In the genomic region with DNA sequence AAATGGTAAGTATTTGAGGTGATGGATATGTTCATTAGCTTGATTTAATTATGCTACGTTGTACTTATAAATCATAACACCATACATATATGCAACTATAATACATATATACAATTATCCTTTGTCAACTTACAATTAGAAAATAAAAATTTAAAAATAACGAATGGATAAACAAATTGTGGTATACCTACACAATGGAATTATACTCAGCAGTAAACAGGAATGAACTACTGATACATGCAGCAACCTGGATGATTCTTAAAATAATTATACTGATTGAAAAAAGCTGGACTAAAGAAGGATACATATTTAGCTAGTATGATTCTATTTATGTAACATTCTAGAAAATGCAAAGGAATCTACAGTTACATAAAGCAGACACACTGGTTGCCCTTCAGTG, we compare ENCODE assay signal across 28 cellular contexts.
"Had no signal": no experiment of that assay in that cellular context is flagged by ENCODE, and none has a peak within 500 bp of the region (broad histone marks: within the 10 kb centered on the region; RNA-seq: fewer than 3 reads in every experiment).

No MANE protein-coding gene starts in this region.

- H3K4me3 ChIP-seq: colonic mucosa, esophagus squamous epithelium, gastrocnemius medialis, heart right ventricle, left lung, lower lobe of right lung, mucosa of descending colon had no signal

- DNase-seq: colonic mucosa; cortex of kidney; effector CD8-positive, alpha-beta T cell; effector memory CD8-positive, alpha-beta T cell; endodermal cell; erythroblast; esophagus squamous epithelium; foreskin fibroblast; foreskin melanocyte; gastrocnemius medialis; glutamatergic neuron; head of caudate nucleus; heart right ventricle; hippocampal formation; left cardiac atrium; left lung; left ventricle myocardium superior; lower lobe of right lung; mesenchymal stem cell; mucosa of descending colon; naive B cell had no signal

- H3K27ac Mint-ChIP-seq: dendritic cell treated with granulocyte-macrophage colony-stimulating factor and Interleukin-4, amounts not matched to agents 40 ng/mL and 50 ng/mL, for 4 days; effector memory CD8-positive, alpha-beta T cell; endodermal cell; mesothelial cell of epicardium; naive B cell had no signal

- ATAC-seq: effector memory CD8-positive, alpha-beta T cell; esophagus mucosa; gastrocnemius medialis; heart right ventricle; left cardiac atrium; left lung; left ventricle myocardium superior; lower lobe of right lung; mucosa of descending colon had no signal

- H3K27me3 ChIP-seq: colonic mucosa, esophagus squamous epithelium, gastrocnemius medialis, heart right ventricle, left lung had no signal

- H3K9me3 Mint-ChIP-seq: dendritic cell treated with granulocyte-macrophage colony-stimulating factor and Interleukin-4, amounts not matched to agents 40 ng/mL and 50 ng/mL, for 4 days; effector memory CD8-positive, alpha-beta T cell; endodermal cell; mesothelial cell of epicardium had no signal

- H3K9me3 ChIP-seq: colonic mucosa, esophagus squamous epithelium, gastrocnemius medialis, heart right ventricle, left lung, lower lobe of right lung, mucosa of descending colon had no signal

- H3K4me1 ChIP-seq: colonic mucosa, esophagus squamous epithelium, left lung, lower lobe of right lung had no signal

- H3K36me3 Mint-ChIP-seq: mesothelial cell of epicardium, naive B cell had no signal

- H3K4me3 Mint-ChIP-seq: dendritic cell treated with granulocyte-macrophage colony-stimulating factor and Interleukin-4, amounts not matched to agents 40 ng/mL and 50 ng/mL, for 4 days; effector memory CD8-positive, alpha-beta T cell; endodermal cell; mesothelial cell of epicardium; naive B cell had no signal

- H3K36me3 ChIP-seq: colonic mucosa, esophagus squamous epithelium, gastrocnemius medialis, heart right ventricle, left lung, lower lobe of right lung had no signal

- H3K27me3 Mint-ChIP-seq: dendritic cell treated with granulocyte-macrophage colony-stimulating factor and Interleukin-4, amounts not matched to agents 40 ng/mL and 50 ng/mL, for 4 days had no signal

- H3K4me1 Mint-ChIP-seq: naive B cell had no signal

- FAIRE-seq: endometrium, islet of Langerhans, keratinocyte had no signal

- H3K27ac ChIP-seq: colonic mucosa, epithelial cell of prostate, esophagus squamous epithelium, gastrocnemius medialis, left lung, lower lobe of right lung had no signal
